Comparison of ENCODE assay signal across 8 cellular contexts in genomic region chr20:41140226-41141133, GRCh38. TPM values are rescaled to one million over a fixed set of nuclear protein-coding genes. Genes with fewer than 3 reads are reported as not detected.
DNase-seq lines count a peak whose midpoint lies in the region; ATAC-seq, FAIRE-seq and TF ChIP-seq lines count a peak whose summit lies in the region.

No MANE protein-coding gene starts in this region.

- H2BK15ac ChIP-seq in H1 (ENCODE audit: low read length), result no peak overlapping the region

- peak overlapping the region; percentile 88 to 97; a peak in 3 of 4 replicates for H3K4me2 ChIP-seq in H1 (ENCODE audit: insufficient read depth in 1 of 2, low read depth in 2 of 2, low read length in 2 of 2)

- no peaks in the 10 kb centered on the region for H3K9me3 ChIP-seq in CD4-positive, alpha-beta memory T cell (ENCODE audit: control insufficient read depth in 1 of 2, low read length in 2 of 2)
- H3K9me3 ChIP-seq in SJCRH30 (replicated peaks) (no peaks in the 10 kb centered on the region), H1 (ENCODE audit: insufficient read depth in 2 of 2, low read depth in 1 of 2, low read length in 1 of 2) (no peaks in the 10 kb centered on the region)

- no peak overlapping the region for H3K23ac ChIP-seq in H1 (ENCODE audit: insufficient read length)

- H3K9me3 Mint-ChIP-seq in CD4-positive, alpha-beta memory T cell, result no peaks in the 10 kb centered on the region
- no peaks in the 10 kb centered on the region for H3K9me3 Mint-ChIP-seq in osteocyte (ENCODE audit: unreplicated experiment)

- no peak for TF ChIP-seq EP300 in H1 (IDR thresholded peaks at IDR 0.05; ENCODE audit: borderline replicate concordance in 1 of 2, low read depth in 2 of 2, low read length in 2 of 2)

- TF ChIP-seq CTCF in H1 (IDR thresholded peaks at IDR 0.05; ENCODE audit: control extremely low read depth in 1 of 3, insufficient read depth in 1 of 3, low read depth in 1 of 3, low read length in 3 of 3), result no peak
- no peak for TF ChIP-seq CTCF in osteocyte (IDR thresholded peaks at IDR 0.05)

- H3K27me3 Mint-ChIP-seq in CD4-positive, alpha-beta memory T cell, result no peaks in the 10 kb centered on the region
- no peaks in the 10 kb centered on the region for H3K27me3 Mint-ChIP-seq in osteocyte (ENCODE audit: unreplicated experiment)

- H3K4me3 ChIP-seq in CD4-positive, alpha-beta memory T cell (ENCODE audit: low read length in 2 of 2), result peak overlapping the region; percentile 82
- no peak overlapping the region for H3K4me3 ChIP-seq in SJCRH30
- no peak overlapping the region; a peak in 1 of 8 replicates for H3K4me3 ChIP-seq in H1 (ENCODE audit: extremely low read depth in 1 of 4, insufficient read depth in 2 of 4, low read depth in 3 of 4, low read length in 4 of 4)

- H3K4me1 ChIP-seq in CD4-positive, alpha-beta memory T cell (ENCODE audit: insufficient read depth, low read length), result peaks cover 77% of the 10 kb centered on the region
- H3K4me1 ChIP-seq in SJCRH30 (peaks cover 31% of the 10 kb centered on the region), H1 (replicated peaks in 1 of 4; ENCODE audit: control insufficient read depth in 3 of 4, insufficient read depth in 4 of 4, low read length in 3 of 4) (peaks cover 23 to 44% (median 29%) of the 10 kb centered on the region in 4 experiments)

- peak overlapping the region; percentile 84 for H3K27ac ChIP-seq in CD4-positive, alpha-beta memory T cell (ENCODE audit: low read depth, low read length)
- H3K27ac ChIP-seq in SJCRH30 (peak overlapping the region; percentile 3), H1 (ENCODE audit: low read depth, low read length) (no peak overlapping the region)

- CTCF ChIA-PET in CD4-positive, alpha-beta memory T cell (lab: Charles Lee; ENCODE audit: partially characterized antibody), result interaction anchor here (1.2 to 9.9 kb wide), 4 partner anchors 11 to 32 kb away, joined by 3 to 178 read pairs (median 42); no protein-coding TSS in a partner anchor
- CTCF ChIA-PET in H1 (lab: Charles Lee; ENCODE audit: partially characterized antibody), result interaction anchor here (0.6 to 3.2 kb wide), 4 partner anchors 9 to 52 kb away, joined by 3 to 10 read pairs (median 4); no protein-coding TSS in a partner anchor

- peak overlapping the region in 1 of 4 experiments; percentile 10; a peak in 1 of 7 replicates for H3K9ac ChIP-seq in H1 (replicated peaks in 1 of 4; ENCODE audit: extremely low read depth in 1 of 4, low read depth in 3 of 4, low read length in 3 of 4)

- peaks cover 68 to 86% (median 75%) of the 10 kb centered on the region in 4 donors for H3K4me1 Mint-ChIP-seq in CD4-positive, alpha-beta memory T cell
- peaks cover 61% of the 10 kb centered on the region for H3K4me1 Mint-ChIP-seq in osteocyte (ENCODE audit: unreplicated experiment)

- H3K4me3 Mint-ChIP-seq in CD4-positive, alpha-beta memory T cell, result peak overlapping the region; percentile 93 to 99 (median 96)
- peak overlapping the region; percentile 7 for H3K4me3 Mint-ChIP-seq in osteocyte (ENCODE audit: unreplicated experiment)

- 0 out of 2 replicates have a peak overlapping the region, but pooled peaks have one; percentile 6 for H3K18ac ChIP-seq in H1 (ENCODE audit: extremely low read depth, low read length)

- ATAC-seq in HG02763 (IDR thresholded peaks at IDR 0.05; ENCODE audit: unreplicated experiment) (no peak), HG03469 (IDR thresholded peaks at IDR 0.05; ENCODE audit: unreplicated experiment) (no peak)

- no peak overlapping the region for H3K4ac ChIP-seq in H1 (replicated peaks; ENCODE audit: insufficient read length, low read depth, low read length)

- no peak overlapping the region for H4K91ac ChIP-seq in H1 (replicated peaks; ENCODE audit: insufficient read length, low read length)

- TF ChIP-seq RAD21 in H1 (IDR thresholded peaks at IDR 0.05 in 1 of 2, conservative IDR thresholded peaks at IDR 0.05 in 1 of 2; ENCODE audit: low read depth in 2 of 2, low read length in 2 of 2), result no peak

- no peak overlapping the region for H2BK120ac ChIP-seq in H1 (replicated peaks; ENCODE audit: low read depth, low read length)

- H3K27ac Mint-ChIP-seq in CD4-positive, alpha-beta memory T cell, result peak overlapping the region; percentile 88 to 98 (median 93)
- H3K27ac Mint-ChIP-seq in osteocyte (ENCODE audit: unreplicated experiment), result peak overlapping the region; percentile 82

- no peak overlapping the region for H4K5ac ChIP-seq in H1 (ENCODE audit: insufficient read length, low read depth, low read length)

- no peak overlapping the region for H2BK20ac ChIP-seq in H1 (ENCODE audit: low read length)

- H2AFZ ChIP-seq in H1 (ENCODE audit: low read length), result no peak overlapping the region

- intact Hi-C loops in CD4-positive, alpha-beta memory T cell (cut with micrococcal nuclease), result no loop called here

- peak overlapping the region; percentile 13; the same call in 1 of the 2 replicates for H2BK12ac ChIP-seq in H1 (ENCODE audit: low read depth, low read length)

- DNase-seq in CD4-positive, alpha-beta memory T cell, result peak in 1 of 5 donors; percentile 19
- DNase-seq in SJCRH30 (no peak), H1 (ENCODE audit: low read depth in 1 of 2, low spot score in 2 of 2) (no peak), osteocyte (ENCODE audit: extremely low spot score, unreplicated experiment) (no peak), NCI-H1105 treated with DMSO at 0.1 percent for 48 hours (lab: John Stamatoyannopoulos, UW) (no peak), NCI-H1436 (lab: John Stamatoyannopoulos, UW) (no peak)

- peaks cover 73 to 76% of the 10 kb centered on the region in 2 experiments for H3K79me2 ChIP-seq in H1 (ENCODE audit: control insufficient read depth in 1 of 2, insufficient read depth in 2 of 2, low read length in 2 of 2)

- TF ChIP-seq POLR2A in H1 (IDR thresholded peaks at IDR 0.05; ENCODE audit: control extremely low read depth in 1 of 2, low read depth in 2 of 2, low read length in 2 of 2), result no peak

- 0 out of 2 replicates have a peak overlapping the region, but pooled peaks have one; percentile 2 for H2BK5ac ChIP-seq in H1 (ENCODE audit: low read depth, low read length)

- no peaks in the 10 kb centered on the region for H3K36me3 ChIP-seq in CD4-positive, alpha-beta memory T cell (ENCODE audit: insufficient read depth, low read length)
- H3K36me3 ChIP-seq in SJCRH30 (peaks cover 12% of the 10 kb centered on the region), H1 (ENCODE audit: control insufficient read depth in 2 of 4, insufficient read depth in 4 of 4, low read length in 3 of 4) (peaks cover 0 to 4% (median 0%) of the 10 kb centered on the region in 4 experiments; a peak in 1 of 8 replicates)

- H3K36me3 Mint-ChIP-seq in CD4-positive, alpha-beta memory T cell, result peaks cover 9 to 27% of the 10 kb centered on the region in 2 donors
- H3K36me3 Mint-ChIP-seq in osteocyte (ENCODE audit: unreplicated experiment), result peaks cover 7% of the 10 kb centered on the region

- H3K79me1 ChIP-seq in H1 (ENCODE audit: low read depth, low read length), result peaks cover 28% of the 10 kb centered on the region

- H3K56ac ChIP-seq in H1 (replicated peaks; ENCODE audit: insufficient read length, low read depth, low read length), result no peak overlapping the region

- 78% methylated on average over 10 of the region's 10 CpGs; no CpG with 5 or more reads in 1 of the 2 experiments for WGBS in H1 (ENCODE audit: extremely low coverage in 1 of 2, insufficient coverage in 1 of 2, insufficient read length in 1 of 2, insufficient replicate concordance in 2 of 2, low coverage in 1 of 2, low lambda C conversion rate in 2 of 2, missing lambda C conversion rate in 1 of 2), 2 experiments

- H3K14ac ChIP-seq in H1 (ENCODE audit: insufficient read length), result no peak overlapping the region

- FAIRE-seq in H1 (lab: Jason Lieb, UNC), result no peak

- H3K27me3 ChIP-seq in CD4-positive, alpha-beta memory T cell (ENCODE audit: insufficient read depth, low read length), result no peaks in the 10 kb centered on the region
- H3K27me3 ChIP-seq in SJCRH30 (no peaks in the 10 kb centered on the region), H1 (replicated peaks in 1 of 4; ENCODE audit: control insufficient read depth in 3 of 4, extremely low read depth in 1 of 4, insufficient read depth in 3 of 4, low read length in 3 of 4) (peaks cover 0 to 9% (median 2%) of the 10 kb centered on the region in 4 experiments; a peak in 3 of 7 replicates)

- peaks cover 13% of the 10 kb centered on the region; the same call in 1 of the 2 replicates for H3K23me2 ChIP-seq in H1 (ENCODE audit: low read depth, low read length)

- no peak overlapping the region; the same call in 1 of the 2 replicates for H2AK5ac ChIP-seq in H1 (ENCODE audit: low read depth, low read length)

- POLR2A ChIA-PET in CD4-positive, alpha-beta memory T cell (lab: Charles Lee; ENCODE audit: partially characterized antibody), result interaction anchor here (5.1 to 16.2 kb wide), 2 partner anchors 13 to 33 kb away, joined by 22 to 753 read pairs; no protein-coding TSS in a partner anchor
- POLR2A ChIA-PET in H1 (lab: Charles Lee; ENCODE audit: partially characterized antibody), result interaction anchor here (0.9 to 2.6 kb wide), 2 partner anchors 16 to 177 kb away, joined by 3 to 12 read pairs; partner anchors contain the start of gene ZHX3

- H4K8ac ChIP-seq in H1 (ENCODE audit: extremely low read depth, insufficient read depth, low read length), result no peak overlapping the region

- peaks cover 30 to 54% of the 10 kb centered on the region in 2 experiments for H4K20me1 ChIP-seq in H1 (replicated peaks in 1 of 2; ENCODE audit: control insufficient read depth in 1 of 2, insufficient read depth in 2 of 2, low read length in 2 of 2)

TF ChIP-seq in H1, 55 proteins besides CTCF, POLR2A, EP300 and RAD21 (continues in another document):
- TF ChIP-seq JUN (IDR thresholded peaks at IDR 0.05; ENCODE audit: low read depth, low read length), result no peak

RNA-seq across cellular contexts. Expression of gene PLCG1, which starts 3.1 kb away (rescaled TPM):
- 100 to 1,000 TPM; 319 to 320 TPM for total RNA-seq in CD4-positive, alpha-beta memory T cell
- 10 to 100 TPM; 22.8 to 68.7 TPM for polyA plus RNA-seq in CD4-positive, alpha-beta memory T cell
- total RNA-seq in SJCRH30 (2014; rRNA removed; shearing (Covaris generic)), result 163 and 196 TPM in 2 replicates
- total RNA-seq in H1 (2021; fragmentation: NEBNext Ultra II Directional; extraction: Animal tissue kit (Norgen Biotek cat#: 25700)), result 151 and 154 TPM in 2 replicates
- 103 and 152 TPM in 2 replicates for polyA plus RNA-seq in H1 (2011; rRNA removed)
- 138 TPM for polyA plus RNA-seq in H1 (2011; cell fraction: cytosol; rRNA removed)
- polyA plus RNA-seq in H1 (2011; cell fraction: nucleus; rRNA removed), result 726 TPM
- 123 to 166 TPM (median 150 TPM) in 4 replicates for polyA plus RNA-seq in H1 (2012, experiment 1 of 2)
- 127 TPM for polyA plus RNA-seq in H1 (2012, experiment 2 of 2)
- polyA plus RNA-seq in H1 (2013, experiment 1 of 2), result 83.5 TPM
- 72.0 TPM for polyA plus RNA-seq in H1 (2013, experiment 2 of 2)
- polyA minus RNA-seq in H1 (2011; rRNA and poly(A)+ RNA removed), result 164 and 175 TPM in 2 replicates
- polyA minus RNA-seq in H1 (2011; cell fraction: cytosol; rRNA and poly(A)+ RNA removed), result 123 TPM
- 248 TPM for polyA minus RNA-seq in H1 (2011; cell fraction: nucleus; rRNA and poly(A)+ RNA removed)
- total RNA-seq in osteocyte, result 173 and 179 TPM in 2 replicates

Comparison
In these comparisons a context has a peak if more than half of its experiments do, and no peak if none do; other contexts are left out.
1. H3K4me3 ChIP-seq: peak in CD4-positive, alpha-beta memory T cell (2 of 2); none in SJCRH30 (single experiment) and H1 (0 of 4).